In the genomic region with DNA sequence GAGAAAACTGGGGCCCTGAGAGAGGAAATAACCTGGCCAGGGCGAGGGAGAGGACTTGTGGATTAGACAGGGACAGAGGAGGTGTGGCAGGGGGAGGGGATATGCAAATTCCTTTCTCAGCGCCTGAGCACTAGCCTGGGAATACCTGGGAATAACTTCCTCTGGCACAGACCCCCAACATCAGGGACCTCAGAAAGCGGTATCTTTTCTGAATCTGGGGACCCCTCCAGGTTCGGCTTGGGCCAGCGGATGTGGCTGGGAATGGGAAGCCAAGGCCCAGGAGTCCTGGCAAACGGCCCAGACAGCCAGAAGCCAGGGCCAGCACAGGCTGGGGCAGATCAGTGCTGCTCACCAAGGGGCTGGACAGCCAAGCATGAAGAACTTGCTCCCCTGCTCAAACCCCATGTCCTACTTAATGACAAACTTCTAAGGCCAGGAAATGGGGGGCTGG, we compare ENCODE assay signal across 14 cellular contexts. TPM values are rescaled to one million over a fixed set of nuclear protein-coding genes. Genes with fewer than 3 reads are reported as not detected.
DNase-seq lines count a peak whose midpoint lies in the region; ATAC-seq and TF ChIP-seq lines count a peak whose summit lies in the region.
"Had no signal": no experiment of that assay in that cellular context is flagged by ENCODE, and none has a peak within 500 bp of the region (broad histone marks: within the 10 kb centered on the region; RNA-seq: fewer than 3 reads in every experiment).

No MANE protein-coding gene starts in this region.

- H3K27ac Mint-ChIP-seq in CD14-positive monocyte, result no peak overlapping the region
- H3K27ac Mint-ChIP-seq: activated naive CD8-positive, alpha-beta T cell treated with anti-CD3 and anti-CD28 coated beads, Interleukin-2, amount 10 ng/mL, durations not matched to agents 7 days and 5 days had no signal

- H2BK15ac ChIP-seq in mesenchymal stem cell (ENCODE audit: low read depth, poor library complexity, severe bottlenecking), result no peak overlapping the region

- no peak overlapping the region for H4K8ac ChIP-seq in mesenchymal stem cell (ENCODE audit: low read length)

- no peak overlapping the region for H3K4me2 ChIP-seq in mesenchymal stem cell (ENCODE audit: low read length, poor library complexity, severe bottlenecking)

- ATAC-seq in esophagus mucosa (peak; percentile 31), HG03565 (IDR thresholded peaks at IDR 0.05; ENCODE audit: unreplicated experiment) (no peak)
- ATAC-seq: activated CD4-positive, CD25-positive, alpha-beta regulatory T cell treated with anti-CD3 and anti-CD28 coated beads, Interleukin-2, amount 50 U/mL, for 24 hours; Panc1 had no signal

- peak overlapping the region; percentile 15 for H2BK5ac ChIP-seq in mesenchymal stem cell (ENCODE audit: low read depth, low read length, poor library complexity, severe bottlenecking)

- H3K9me3 Mint-ChIP-seq in CD14-positive monocyte, result peaks cover 0 to 2% (median 0%) of the 10 kb centered on the region in 7 donors
- H3K9me3 Mint-ChIP-seq: activated naive CD8-positive, alpha-beta T cell treated with anti-CD3 and anti-CD28 coated beads, Interleukin-2, amount 10 ng/mL, durations not matched to agents 7 days and 5 days had no signal

- TF ChIP-seq CTCF in CD14-positive monocyte (IDR thresholded peaks at IDR 0.05), result no peak

- peak overlapping the region; percentile 67 for H3K27ac ChIP-seq in mesenchymal stem cell (ENCODE audit: low read length, poor library complexity, severe bottlenecking)
- H3K27ac ChIP-seq: epithelial cell of prostate had no signal

- DNase-seq in Ammon's horn (ENCODE audit: low spot score) (peak; percentile 54), NCI-H82 (lab: John Stamatoyannopoulos, UW) (peak; percentile 50), mesenchymal stem cell (no peak), CD14-positive monocyte (ENCODE audit: low spot score) (no peak), activated gamma-delta T cell (lab: John Stamatoyannopoulos, UW) (no peak), cortex of kidney (lab: John Stamatoyannopoulos, UW) (no peak)
- DNase-seq: activated naive CD8-positive, alpha-beta T cell treated with anti-CD3 and anti-CD28 coated beads, Interleukin-2, amount 10 ng/mL, durations not matched to agents 7 days and 5 days; AML-193; NCI-H1048 had no signal

- no peak overlapping the region for H3K4me3 Mint-ChIP-seq in CD14-positive monocyte
- H3K4me3 Mint-ChIP-seq: activated naive CD8-positive, alpha-beta T cell treated with anti-CD3 and anti-CD28 coated beads, Interleukin-2, amount 10 ng/mL, durations not matched to agents 7 days and 5 days had no signal

- H3K4me3 ChIP-seq in mesenchymal stem cell (ENCODE audit: insufficient read depth in 1 of 2, low read depth in 1 of 2, low read length in 2 of 2), result no peak overlapping the region

- H2AK5ac ChIP-seq in mesenchymal stem cell (ENCODE audit: low read length, severe bottlenecking), result no peak overlapping the region

- no peak overlapping the region for H4K91ac ChIP-seq in mesenchymal stem cell (ENCODE audit: low read length)

- peaks cover 1 to 3% (median 2%) of the 10 kb centered on the region in 3 donors for H3K27me3 Mint-ChIP-seq in CD14-positive monocyte (ENCODE audit: low read depth in 3 of 3)

- H3K4me1 ChIP-seq in mesenchymal stem cell (ENCODE audit: control insufficient read depth, insufficient read depth, low read depth, low read length), result peaks cover 16% of the 10 kb centered on the region

- peaks cover 0 to 41% of the 10 kb centered on the region in 2 experiments for H3K27me3 ChIP-seq in mesenchymal stem cell (ENCODE audit: control insufficient read depth in 1 of 2, insufficient read depth in 1 of 2, low read length in 2 of 2)

- no peak overlapping the region for H3K18ac ChIP-seq in mesenchymal stem cell (ENCODE audit: low read depth in 1 of 2, low read length in 2 of 2)

- peaks cover 2% of the 10 kb centered on the region for H3K4me1 Mint-ChIP-seq in CD14-positive monocyte

- H3K36me3 ChIP-seq in mesenchymal stem cell (ENCODE audit: control insufficient read depth in 1 of 2, insufficient read depth in 2 of 2, low read depth in 1 of 2, low read length in 2 of 2), result no peaks in the 10 kb centered on the region

- no peak overlapping the region for H3K14ac ChIP-seq in mesenchymal stem cell (ENCODE audit: low read length in 2 of 2)

- H2BK12ac ChIP-seq in mesenchymal stem cell (ENCODE audit: low read length in 2 of 2), result no peak overlapping the region

- H3K23ac ChIP-seq in mesenchymal stem cell (ENCODE audit: low read length in 2 of 2), result no peak overlapping the region

- 53% methylated on average over 6 of the region's 6 CpGs for WGBS in mesenchymal stem cell

- no peak overlapping the region for H3K9ac ChIP-seq in mesenchymal stem cell (ENCODE audit: low read length)

- no peaks in the 10 kb centered on the region for H3K36me3 Mint-ChIP-seq in CD14-positive monocyte
- H3K36me3 Mint-ChIP-seq: activated naive CD8-positive, alpha-beta T cell treated with anti-CD3 and anti-CD28 coated beads, Interleukin-2, amount 10 ng/mL, durations not matched to agents 7 days and 5 days had no signal

- no peak overlapping the region for H2BK120ac ChIP-seq in mesenchymal stem cell (ENCODE audit: low read depth, low read length)

- no peak overlapping the region for H3K4ac ChIP-seq in mesenchymal stem cell (ENCODE audit: low read depth in 1 of 2, low read length in 2 of 2)

- H3K79me1 ChIP-seq in mesenchymal stem cell (replicated peaks; ENCODE audit: low read length, poor library complexity, severe bottlenecking), result no peaks in the 10 kb centered on the region

- H3K9me3 ChIP-seq in mesenchymal stem cell (ENCODE audit: control insufficient read depth, low read length), result no peaks in the 10 kb centered on the region

- intact Hi-C loops in CD14-positive monocyte (cut with micrococcal nuclease), result loop anchor here (5.0 kb wide), 3 partner anchors 111 to 286 kb away; a partner anchor contains a TSS

- H2AFZ ChIP-seq in mesenchymal stem cell (ENCODE audit: low read depth, low read length), result no peak overlapping the region

RNA-seq across cellular contexts. Expression of a gene that starts 9.2 kb away (rescaled TPM):
- total RNA-seq in esophagus mucosa, result not detected
- polyA plus RNA-seq in mesenchymal stem cell (2013, experiment 1 of 2), result 0.03 TPM
- polyA plus RNA-seq in mesenchymal stem cell (2013, experiment 2 of 2), result not detected
- polyA plus RNA-seq in CD14-positive monocyte, result not detected

RNA-seq across cellular contexts. Expression of a gene that starts 20.8 kb away (rescaled TPM):
- 9.5 TPM for total RNA-seq in esophagus mucosa
- 0.12 TPM for polyA plus RNA-seq in mesenchymal stem cell (2013, experiment 1 of 2)
- 0.05 TPM for polyA plus RNA-seq in mesenchymal stem cell (2013, experiment 2 of 2)
- polyA plus RNA-seq in CD14-positive monocyte, result 1 to 10 TPM; 2.4 to 2.5 TPM

RNA-seq across cellular contexts. Expression of a gene that starts 55.9 kb away (rescaled TPM):
- total RNA-seq in esophagus mucosa, result 38.3 TPM
- polyA plus RNA-seq in mesenchymal stem cell (2013, experiment 1 of 2), result 29.0 TPM
- 29.2 TPM for polyA plus RNA-seq in mesenchymal stem cell (2013, experiment 2 of 2)
- 100 to 1,000 TPM in 1 of 2 donors, 10 to 100 TPM in 1; 88.0 to 123 TPM for polyA plus RNA-seq in CD14-positive monocyte

Comparison
In these comparisons a context has a peak if more than half of its experiments do, and no peak if none do; other contexts are left out.
1. DNase-seq: peak in Ammon's horn (single experiment) and NCI-H82 (single experiment); none in mesenchymal stem cell (single experiment), CD14-positive monocyte (single experiment), activated gamma-delta T cell (single experiment) and cortex of kidney (single experiment).